8 cellular contexts compared by ENCODE assay signal in genomic region chr2:177243073-177243472, GRCh38. TPM values are rescaled to one million over a fixed set of nuclear protein-coding genes. Genes with fewer than 3 reads are reported as not detected.
A peak's percentile ranks its signal among the peaks of the same experiment; 100 is the strongest.
DNase-seq lines count a peak whose midpoint lies in the region; ATAC-seq and TF ChIP-seq lines count a peak whose summit lies in the region.

No MANE protein-coding gene starts in this region.

- H3K4me3 ChIP-seq in right lobe of liver, result no peak overlapping the region

- intact Hi-C loops in right lobe of liver (cut with DNase I), result no loop called here

- WGBS in adipose tissue, 3 donors, result 77 to 94% (median 89%) methylated on average over 3 of the region's 3 CpGs
- WGBS in right lobe of liver (ENCODE audit: insufficient coverage, low coverage, low lambda C conversion rate, missing lambda C conversion rate), result 100% methylated on average over 3 of the region's 3 CpGs

- no peak for TF ChIP-seq POLR2A in right lobe of liver (IDR thresholded peaks at IDR 0.05)

- no peak for TF ChIP-seq CTCF in right lobe of liver (IDR thresholded peaks at IDR 0.05)

- H3K36me3 ChIP-seq in right lobe of liver, result no peaks in the 10 kb centered on the region

- H3K9me3 ChIP-seq in right lobe of liver, result no peaks in the 10 kb centered on the region

- no peaks in the 10 kb centered on the region for H3K27me3 ChIP-seq in right lobe of liver

- DNase-seq in DMS53 (lab: John Stamatoyannopoulos, UW) (peak; percentile 47), DMS53 treated with DMSO at 0.1 percent for 48 hours (lab: John Stamatoyannopoulos, UW; ENCODE audit: unreplicated experiment) (no peak), right lobe of liver (no peak), substantia nigra (lab: John Stamatoyannopoulos, UW) (no peak), NCI-H748 treated with DMSO at 0.1 percent for 48 hours (lab: John Stamatoyannopoulos, UW) (no peak), DMS 273 (lab: John Stamatoyannopoulos, UW; ENCODE audit: unreplicated experiment) (no peak)

- ATAC-seq in right lobe of liver (no peak), HG03135 (IDR thresholded peaks at IDR 0.05; ENCODE audit: unreplicated experiment) (no peak)

- H3K27ac ChIP-seq in adipose tissue (ENCODE audit: low read depth, low read length) (peak overlapping the region; percentile 85), right lobe of liver (peak overlapping the region; percentile 13 to 83 (median 52)), substantia nigra (ENCODE audit: low read depth, low read length, poor library complexity, severe bottlenecking) (peak overlapping the region; percentile 65)

- peaks cover 0 to 87% (median 34%) of the 10 kb centered on the region in 4 donors for H3K4me1 ChIP-seq in right lobe of liver

RNA-seq across cellular contexts. Expression of gene NFE2L2, which starts 21.5 kb away (rescaled TPM):
- 100 to 1,000 TPM in 1 of 3 donors, 10 to 100 TPM in 2; 23.9 to 109 (median 82.1) TPM for polyA plus RNA-seq in adipose tissue
- 10 to 100 TPM; 27.9 to 83.6 (median 35.6) TPM for total RNA-seq in right lobe of liver

RNA-seq across cellular contexts. Expression of gene HNRNPA3, which starts 30.5 kb away (rescaled TPM):
- 100 to 1,000 TPM in 2 of 3 donors, 10 to 100 TPM in 1; 57.1 to 170 (median 155) TPM for polyA plus RNA-seq in adipose tissue
- 10 to 100 TPM; 22.4 to 70.4 (median 54.8) TPM for total RNA-seq in right lobe of liver
